ENCODE assay signal across 18 cellular contexts in the genomic region with DNA sequence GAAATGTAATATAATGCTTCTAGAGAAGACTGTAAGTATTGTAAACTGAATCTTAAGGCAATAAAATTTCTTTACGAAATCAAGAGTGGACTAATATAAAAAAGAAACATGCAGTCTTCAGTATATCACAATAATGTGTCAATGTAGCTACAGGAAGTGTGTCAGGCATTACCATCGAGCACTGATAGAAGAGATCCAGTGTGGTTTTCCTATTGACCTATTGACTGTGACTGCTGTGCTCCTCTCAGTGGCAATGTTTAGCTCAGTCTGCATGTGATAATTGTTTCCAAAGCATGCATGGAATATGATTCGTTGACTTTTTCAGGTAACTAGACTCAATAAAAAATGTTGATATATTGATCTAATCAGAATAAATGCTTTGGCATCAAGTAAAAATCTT. TPM values are rescaled to one million over a fixed set of nuclear protein-coding genes. Genes with fewer than 3 reads are reported as not detected.
DNase-seq lines count a peak whose midpoint lies in the region; ATAC-seq, FAIRE-seq and TF ChIP-seq lines count a peak whose summit lies in the region.
"Had no signal": no experiment of that assay in that cellular context is flagged by ENCODE, and none has a peak within 500 bp of the region (broad histone marks: within the 10 kb centered on the region; RNA-seq: fewer than 3 reads in every experiment).

No MANE protein-coding gene starts in this region.

- H4K20me1 ChIP-seq in endothelial cell of umbilical vein (replicated peaks; ENCODE audit: control insufficient read depth, extremely low read depth, insufficient read depth, low read length) = no peaks in the 10 kb centered on the region

- no peak overlapping the region for H2AFZ ChIP-seq in endothelial cell of umbilical vein (ENCODE audit: low read depth, low read length)

- H3K27me3 ChIP-seq in endothelial cell of umbilical vein (ENCODE audit: control insufficient read depth in 2 of 2, insufficient read depth in 2 of 2, low read length in 2 of 2) = no peaks in the 10 kb centered on the region

- H3K9me1 ChIP-seq in endothelial cell of umbilical vein (replicated peaks; ENCODE audit: control insufficient read depth, extremely low read depth, insufficient read depth, low read length) = no peaks in the 10 kb centered on the region

- peak; percentile 52 for FAIRE-seq in endothelial cell of umbilical vein (lab: Jason Lieb, UNC)
- peak; percentile 43 for FAIRE-seq in islet of Langerhans (lab: Jason Lieb, UNC)
- FAIRE-seq: G401.6, H54 had no signal

- H3K4me1 ChIP-seq in endothelial cell of umbilical vein (ENCODE audit: control insufficient read depth, extremely low read depth, insufficient read depth, low read length) = no peaks in the 10 kb centered on the region
- H3K4me1 ChIP-seq: Caco-2, HAP-1 had no signal

- no peak overlapping the region for H3K4me3 Mint-ChIP-seq in activated naive CD8-positive, alpha-beta T cell treated with anti-CD3 and anti-CD28 coated beads, Interleukin-2, amount 50 U/mL, for 24 hours
- H3K4me3 Mint-ChIP-seq in activated naive CD8-positive, alpha-beta T cell treated with anti-CD3 and anti-CD28 coated beads for 36 hours = no peak overlapping the region
- H3K4me3 Mint-ChIP-seq: CD4-positive, alpha-beta memory T cell; HFFc6 had no signal

- peaks cover 3% of the 10 kb centered on the region for H3K27me3 Mint-ChIP-seq in activated naive CD8-positive, alpha-beta T cell treated with anti-CD3 and anti-CD28 coated beads, Interleukin-2, amount 50 U/mL, for 24 hours
- H3K27me3 Mint-ChIP-seq in activated naive CD8-positive, alpha-beta T cell treated with anti-CD3 and anti-CD28 coated beads for 36 hours = no peaks in the 10 kb centered on the region

- POLR2A ChIA-PET in endothelial cell of umbilical vein (lab: Charles Lee) = no interaction called here

- H3K36me3 Mint-ChIP-seq in activated naive CD8-positive, alpha-beta T cell treated with anti-CD3 and anti-CD28 coated beads, Interleukin-2, amount 50 U/mL, for 24 hours (ENCODE audit: low read depth) = no peaks in the 10 kb centered on the region
- H3K36me3 Mint-ChIP-seq in activated naive CD8-positive, alpha-beta T cell treated with anti-CD3 and anti-CD28 coated beads for 36 hours = no peaks in the 10 kb centered on the region
- H3K36me3 Mint-ChIP-seq: CD4-positive, alpha-beta memory T cell had no signal

- no peak overlapping the region for H3K4me2 ChIP-seq in endothelial cell of umbilical vein (ENCODE audit: insufficient read depth, low read length)

- no peak overlapping the region for H3K4me3 ChIP-seq in endothelial cell of umbilical vein (replicated peaks in 1 of 3; ENCODE audit: insufficient read depth in 1 of 3, low read depth in 1 of 3, low read length in 3 of 3)
- H3K4me3 ChIP-seq: HAP-1 had no signal

- no peaks in the 10 kb centered on the region for H3K79me2 ChIP-seq in endothelial cell of umbilical vein (ENCODE audit: control insufficient read depth, insufficient read depth, low read length)

- BruUV-seq in endothelial cell of umbilical vein (replicated peaks; lab: Mats Ljungman, UMichigan) = no TSS peak

- H3K9ac ChIP-seq in endothelial cell of umbilical vein (replicated peaks; ENCODE audit: extremely low read depth, insufficient read depth, low read length) = no peak overlapping the region

- TF ChIP-seq CTCF in endothelial cell of umbilical vein (IDR thresholded peaks at IDR 0.05; ENCODE audit: extremely low read depth in 1 of 2, insufficient read depth in 1 of 2, low read depth in 1 of 2, low read length in 2 of 2) = no peak

- no peaks in the 10 kb centered on the region for H3K36me3 ChIP-seq in endothelial cell of umbilical vein (ENCODE audit: control insufficient read depth in 2 of 2, extremely low read depth in 1 of 2, insufficient read depth in 2 of 2, low read length in 2 of 2)
- H3K36me3 ChIP-seq: HAP-1 had no signal

- H3K4me1 Mint-ChIP-seq in activated naive CD8-positive, alpha-beta T cell treated with anti-CD3 and anti-CD28 coated beads, Interleukin-2, amount 50 U/mL, for 24 hours = no peaks in the 10 kb centered on the region
- peaks cover 2% of the 10 kb centered on the region for H3K4me1 Mint-ChIP-seq in activated naive CD8-positive, alpha-beta T cell treated with anti-CD3 and anti-CD28 coated beads for 36 hours

- no peak for DNase-seq in activated naive CD8-positive, alpha-beta T cell treated with anti-CD3 and anti-CD28 coated beads, Interleukin-2, amount 50 U/mL, for 24 hours
- no peak for DNase-seq in activated naive CD8-positive, alpha-beta T cell treated with anti-CD3 and anti-CD28 coated beads for 36 hours
- DNase-seq in HT1080 (ENCODE audit: low read depth) (peak; percentile 15), endothelial cell of umbilical vein (ENCODE audit: low read depth, low spot score) (no peak), NCI-H1417 treated with DMSO at 0.1 percent for 48 hours (lab: John Stamatoyannopoulos, UW) (no peak), Right ventricle myocardium inferior (ENCODE audit: missing footprints) (no peak)
- DNase-seq: C1 segment of cervical spinal cord; Caco-2; CD4-positive, alpha-beta memory T cell; DMS153; DND-41; GOT3; HFFc6 had no signal

- H3K9me3 Mint-ChIP-seq in activated naive CD8-positive, alpha-beta T cell treated with anti-CD3 and anti-CD28 coated beads, Interleukin-2, amount 50 U/mL, for 24 hours = no peaks in the 10 kb centered on the region
- no peaks in the 10 kb centered on the region for H3K9me3 Mint-ChIP-seq in activated naive CD8-positive, alpha-beta T cell treated with anti-CD3 and anti-CD28 coated beads for 36 hours
- H3K9me3 Mint-ChIP-seq: HFFc6 had no signal

- CTCF ChIA-PET in endothelial cell of umbilical vein (lab: Charles Lee) = interaction anchor here (0.5 to 1.5 kb wide), 7 partner anchors 9 to 149 kb away, joined by 3 to 8 read pairs (median 4); no protein-coding TSS in a partner anchor

- dilution Hi-C loops in endothelial cell of umbilical vein (cut with MboI; ENCODE audit: extremely low pct_ligation_motif_present, low sequenced_read_pairs) = no loop called here

- ATAC-seq in activated naive CD8-positive, alpha-beta T cell treated with anti-CD3 and anti-CD28 coated beads, Interleukin-2, amount 50 U/mL, for 24 hours = peak; percentile 65
- no peak for ATAC-seq in HG03521 (IDR thresholded peaks at IDR 0.05; ENCODE audit: unreplicated experiment)
- ATAC-seq in Right ventricle myocardium inferior = no peak

- TF ChIP-seq POLR2A in endothelial cell of umbilical vein (IDR thresholded peaks at IDR 0.05; ENCODE audit: low read depth, low read length) = no peak

- intact Hi-C loops in endothelial cell of umbilical vein (cut with micrococcal nuclease) = no loop called here
- intact Hi-C loops in Right ventricle myocardium inferior (cut with DNase I) = no loop called here

- no peak overlapping the region for H3K27ac ChIP-seq in endothelial cell of umbilical vein (ENCODE audit: insufficient read depth, low read depth, low read length)

- H3K9me3 ChIP-seq in endothelial cell of umbilical vein (replicated peaks; ENCODE audit: control insufficient read depth, insufficient read depth, low read length) = no peaks in the 10 kb centered on the region
- H3K9me3 ChIP-seq: Caco-2, HAP-1 had no signal

- H3K27ac Mint-ChIP-seq in activated naive CD8-positive, alpha-beta T cell treated with anti-CD3 and anti-CD28 coated beads, Interleukin-2, amount 50 U/mL, for 24 hours = no peak overlapping the region
- no peak overlapping the region for H3K27ac Mint-ChIP-seq in activated naive CD8-positive, alpha-beta T cell treated with anti-CD3 and anti-CD28 coated beads for 36 hours
- H3K27ac Mint-ChIP-seq: CD4-positive, alpha-beta memory T cell; HFFc6 had no signal

TF ChIP-seq in endothelial cell of umbilical vein, 7 proteins besides CTCF, POLR2A, EP300 and RAD21:
- TF ChIP-seq MYC (IDR thresholded peaks at IDR 0.05; ENCODE audit: low read depth, low read length) (no peak), GATA2 (IDR thresholded peaks at IDR 0.05; ENCODE audit: insufficient read depth, insufficient read length, low read depth, low read length) (peak; percentile 53), FOS (IDR thresholded peaks at IDR 0.05; ENCODE audit: borderline replicate concordance, insufficient read depth, low read length) (peak; percentile 19), POLR2AphosphoS5 (IDR thresholded peaks at IDR 0.05; ENCODE audit: insufficient read depth, low read depth, low read length) (no peak), JUN (IDR thresholded peaks at IDR 0.05; ENCODE audit: borderline replicate concordance, insufficient read depth, insufficient read length, low read depth) (no peak)

RNA-seq across cellular contexts. Expression of a gene that starts 20.3 kb away (rescaled TPM):
- total RNA-seq in activated naive CD8-positive, alpha-beta T cell treated with anti-CD3 and anti-CD28 coated beads for 36 hours = not detected
- 0.07 and 0.43 TPM in 2 replicates for total RNA-seq in HT1080 (2014; rRNA removed; shearing (Covaris generic))
- polyA plus RNA-seq in HT1080 (2015; cell fraction: cytosol; rRNA removed) = 0.18 and 0.22 TPM in 2 replicates
- 0.16 and 0.18 TPM in 2 replicates for polyA plus RNA-seq in HT1080 (2015; cell fraction: nucleus; rRNA removed)
- total RNA-seq in endothelial cell of umbilical vein (4.3 and 8.7 TPM in 2 replicates), Right ventricle myocardium inferior (0.05 TPM)
- 0.75 and 0.95 TPM in 2 replicates for polyA plus RNA-seq in endothelial cell of umbilical vein
- 1.1 and 1.7 TPM in 2 replicates for polyA plus RNA-seq in endothelial cell of umbilical vein (2011; cell fraction: cytosol; rRNA removed)
- polyA plus RNA-seq in endothelial cell of umbilical vein (2011; cell fraction: nucleus; rRNA removed) = 1.3 and 1.5 TPM in 2 replicates
- polyA plus RNA-seq in endothelial cell of umbilical vein (2012) = 3.1 and 4.5 TPM in 2 replicates
- 1.1 and 1.8 TPM in 2 replicates for polyA minus RNA-seq in endothelial cell of umbilical vein
- 2.6 TPM for polyA minus RNA-seq in endothelial cell of umbilical vein (2011; cell fraction: cytosol; rRNA and poly(A)+ RNA removed)
- 0.67 and 1.8 TPM in 2 replicates for polyA minus RNA-seq in endothelial cell of umbilical vein (2011; cell fraction: nucleus; rRNA and poly(A)+ RNA removed)
- total RNA-seq: CD4-positive, alpha-beta memory T cell; HFFc6 had no signal
- polyA plus RNA-seq: CD4-positive, alpha-beta memory T cell had no signal
